Comparison of ENCODE assay signal across 8 cellular contexts in genomic region chr10:80454526-80455460, GRCh38. TPM values are rescaled to one million over a fixed set of nuclear protein-coding genes. Genes with fewer than 3 reads are reported as not detected.
DNase-seq lines count a peak whose midpoint lies in the region; ATAC-seq and TF ChIP-seq lines count a peak whose summit lies in the region.

No MANE protein-coding gene starts in this region.

- no peak for TF ChIP-seq POLR2A in stomach (IDR thresholded peaks at IDR 0.05)

- in situ Hi-C loops in T47D (cut with HindIII; ENCODE audit: low pct_unique_long_range_greater_than_20kb, low sequenced_read_pairs) = no loop called here

- no peaks in the 10 kb centered on the region for H3K9me3 ChIP-seq in stomach

- no peak for TF ChIP-seq CTCF in stomach (IDR thresholded peaks at IDR 0.05)

- H3K27ac ChIP-seq in stomach = peak overlapping the region; percentile 97 to 99 (median 98)

- H3K4me1 ChIP-seq in stomach = peaks cover 47 to 62% (median 60%) of the 10 kb centered on the region in 4 donors

- WGBS in stomach, 5 donors = 0 to 1% (median 1%) methylated on average over 29 to 80 of the region's 80 CpGs

- H3K27me3 ChIP-seq in stomach = no peaks in the 10 kb centered on the region

- peak; percentile 21 for ATAC-seq in HG02759 (IDR thresholded peaks at IDR 0.05; ENCODE audit: unreplicated experiment)

- no peak for TF ChIP-seq EP300 in stomach (IDR thresholded peaks at IDR 0.05)

- DNase-seq in activated gamma-delta T cell treated with Interleukin-2 at 50 U/mL for 16 hours (peak; percentile 38), activated gamma-delta T cell (lab: John Stamatoyannopoulos, UW) (no peak), NOMO-1 treated with DMSO at 0.1 percent for 48 hours (lab: John Stamatoyannopoulos, UW; ENCODE audit: unreplicated experiment) (peak; percentile 20), T47D (ENCODE audit: low read depth in 1 of 2, low spot score in 1 of 2) (peak; percentile 55 to 72), kidney tubule cell (ENCODE audit: low spot score) (peak; percentile 51), stomach (peak; percentile 67), GF-D8 (lab: John Stamatoyannopoulos, UW) (no peak)

- H3K4me3 ChIP-seq in stomach = peak overlapping the region; percentile 83 to 99 (median 90)

- intact Hi-C loops in stomach (cut with DNase I; ENCODE audit: low total_unique reads) = no loop called here

- no peaks in the 10 kb centered on the region for H3K36me3 ChIP-seq in stomach

RNA-seq across cellular contexts. Expression of gene TSPAN14, which starts 0.7 kb away (rescaled TPM):
- total RNA-seq in stomach = 10 to 100 TPM; 24.4 to 82.6 (median 42.9) TPM
- 10 to 100 TPM in 2 of 3 donors, 1 to 10 TPM in 1; 7.0 to 21.5 (median 13.7) TPM for polyA plus RNA-seq in stomach

RNA-seq across cellular contexts. Expression of gene PRXL2A, which starts 46.4 kb away (rescaled TPM):
- 10 to 100 TPM in 4 of 5 donors, 1 to 10 TPM in 1; 6.7 to 56.8 (median 16.2) TPM for total RNA-seq in stomach
- polyA plus RNA-seq in stomach = 10 to 100 TPM; 16.2 to 36.3 (median 19.4) TPM

Comparison
In these comparisons a context has a peak if more than half of its experiments do, and no peak if none do; other contexts are left out.
1. DNase-seq: peak in activated gamma-delta T cell treated with Interleukin-2 at 50 U/mL for 16 hours (single experiment), NOMO-1 treated with DMSO at 0.1 percent for 48 hours (single experiment), T47D (2 of 2), kidney tubule cell (single experiment) and stomach (single experiment); none in activated gamma-delta T cell (single experiment) and GF-D8 (single experiment).